1 cellular context compared by ENCODE assay signal in the genomic region with DNA sequence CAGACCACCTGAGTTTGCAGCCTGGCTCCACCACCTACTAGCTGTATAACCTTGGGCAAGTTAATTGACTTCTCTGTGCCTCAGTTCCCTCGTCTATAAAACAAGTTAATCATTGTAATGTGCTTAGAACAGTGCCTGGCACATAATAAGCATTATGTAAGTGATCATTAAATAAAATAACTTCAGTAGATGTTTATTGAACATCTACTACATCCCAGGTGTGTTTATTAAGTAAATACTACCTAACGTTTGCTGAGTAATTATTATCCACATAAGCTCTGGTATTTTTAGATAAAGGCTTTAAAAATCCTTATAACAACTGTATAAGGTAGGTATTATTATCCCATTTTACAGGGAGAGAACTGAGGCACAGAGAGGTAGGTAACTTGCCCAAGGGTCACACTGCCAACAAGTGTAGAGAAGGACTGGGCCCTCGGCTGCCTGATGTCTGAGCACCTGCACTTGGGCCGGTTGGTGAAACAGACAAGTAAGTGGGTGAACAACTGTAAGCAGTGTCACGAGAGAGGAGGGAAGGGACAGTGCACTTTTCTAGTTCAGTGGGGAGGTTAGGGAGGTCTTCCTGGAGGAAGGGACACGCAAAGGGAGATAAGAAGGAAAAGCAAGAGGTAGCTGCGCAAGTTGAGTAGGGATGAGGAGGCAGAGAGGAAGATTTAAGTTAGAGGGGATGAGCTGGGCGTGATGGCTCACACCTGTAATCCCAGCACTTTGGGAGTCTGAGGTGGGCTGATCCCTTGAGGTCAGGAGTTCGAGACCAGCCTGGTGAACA.
TF ChIP-seq lines count a peak whose summit lies in the region.

No MANE protein-coding gene starts in this region.

TF ChIP-seq in H1, 55 proteins besides CTCF, POLR2A, EP300 and RAD21:
- TF ChIP-seq RBBP5 (IDR thresholded peaks at IDR 0.05; ENCODE audit: borderline replicate concordance, low read depth, low read length) = no peak
- no peak for TF ChIP-seq TEAD4 (IDR thresholded peaks at IDR 0.05; ENCODE audit: low read depth, low read length)
- TF ChIP-seq HDAC2 (IDR thresholded peaks at IDR 0.05; ENCODE audit: borderline replicate concordance in 1 of 2, low read depth in 2 of 2, low read length in 2 of 2) = no peak
- no peak for TF ChIP-seq CHD1 (IDR thresholded peaks at IDR 0.05; ENCODE audit: low read depth, low read length)
- no peak for TF ChIP-seq BCL11A (IDR thresholded peaks at IDR 0.05; ENCODE audit: low read depth in 2 of 2, low read length in 2 of 2)
- no peak for TF ChIP-seq SIN3A (conservative IDR thresholded peaks at IDR 0.05 in 1 of 2, IDR thresholded peaks at IDR 0.05 in 1 of 2; ENCODE audit: low read depth in 1 of 2, low read length in 2 of 2)
- no peak for TF ChIP-seq JUN (IDR thresholded peaks at IDR 0.05; ENCODE audit: low read depth, low read length)
- no peak for TF ChIP-seq HDAC6 (IDR thresholded peaks at IDR 0.05; ENCODE audit: low read depth, low read length)
- no peak for TF ChIP-seq TCF12 (IDR thresholded peaks at IDR 0.05; ENCODE audit: low read depth, low read length)
- no peak for TF ChIP-seq GTF2F1 (IDR thresholded peaks at IDR 0.05; ENCODE audit: borderline replicate concordance, low read depth, low read length)
- no peak for TF ChIP-seq POU5F1 (IDR thresholded peaks at IDR 0.05; ENCODE audit: low read depth, low read length)
- no peak for TF ChIP-seq SP4 (IDR thresholded peaks at IDR 0.05; ENCODE audit: low read length)
- TF ChIP-seq POLR2AphosphoS5 (IDR thresholded peaks at IDR 0.05; ENCODE audit: low read depth, low read length) = no peak
